ENCODE assay signal across 8 cellular contexts in the genomic region with DNA sequence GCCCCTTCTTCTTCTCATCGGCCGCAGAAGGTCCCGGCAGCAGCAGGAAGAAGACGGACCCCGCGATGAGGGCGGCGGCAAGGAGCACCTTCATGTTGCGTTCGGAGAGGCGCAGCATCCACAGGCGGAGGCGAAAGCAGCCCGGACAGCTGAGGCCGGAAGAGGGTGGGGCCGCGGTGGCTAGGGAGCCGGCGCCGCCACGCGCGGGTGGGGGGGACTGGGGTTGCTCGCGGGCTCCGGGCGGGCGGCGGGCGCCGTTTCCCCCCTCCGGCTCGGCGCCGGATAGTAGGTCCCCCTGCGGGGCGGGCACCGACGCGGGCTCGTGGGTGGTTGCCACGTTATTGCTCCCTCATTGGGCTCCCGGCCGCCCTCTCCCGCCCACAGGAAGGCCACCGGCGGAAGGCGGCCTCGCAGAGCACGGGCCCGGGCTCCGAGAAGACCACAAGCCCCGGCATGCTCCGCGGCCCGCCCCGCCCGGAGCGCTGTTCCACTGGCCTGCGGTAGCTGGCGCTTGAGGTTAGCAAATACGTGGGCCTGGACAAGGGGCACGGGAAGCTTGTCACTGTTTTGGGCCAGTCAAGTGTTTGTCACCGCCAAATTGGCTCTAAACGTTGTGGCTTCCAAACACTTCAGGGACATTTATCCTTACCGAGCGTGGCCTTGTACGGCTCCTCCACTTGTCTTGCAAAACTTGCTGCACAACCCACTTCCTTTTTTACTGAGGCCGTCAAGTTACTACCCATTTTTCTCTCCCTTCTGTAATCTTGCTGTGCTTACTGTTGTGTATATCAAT. TPM values are rescaled to one million over a fixed set of nuclear protein-coding genes. Genes with fewer than 3 reads are reported as not detected.
DNase-seq lines count a peak whose midpoint lies in the region; ATAC-seq and TF ChIP-seq lines count a peak whose summit lies in the region.

A gene (minus strand): TSS at position 154 of the 793 bp plus-strand sequence. CDS start 36 bp downstream, at position 118.

- H3K27ac ChIP-seq in SK-N-SH (ENCODE audit: low read depth in 2 of 2, low read length in 1 of 2) (peak within 1 kb of the TSS; percentile 79 to 83), osteoblast (ENCODE audit: low read depth, low read length) (peak within 1 kb of the TSS; percentile 86), thoracic aorta (peak within 1 kb of the TSS; percentile 88)

- H3K4me3 ChIP-seq in SK-N-SH (ENCODE audit: low read depth in 2 of 2, low read length in 1 of 2) (peak within 1 kb of the TSS; percentile 71 to 85), osteoblast (ENCODE audit: insufficient read depth, low read length) (peak within 1 kb of the TSS; percentile 94), thoracic aorta (peak within 1 kb of the TSS; percentile 94)

- TF ChIP-seq EP300 in SK-N-SH (IDR thresholded peaks at IDR 0.05; ENCODE audit: borderline replicate concordance in 1 of 2, low read depth in 1 of 2, low read length in 1 of 2): peak in 1 of 2 experiments; percentile 66; a peak in 1 of 4 replicates

- TF ChIP-seq CTCF in GM10266 (IDR thresholded peaks at IDR 0.05; ENCODE audit: control insufficient read depth, insufficient read depth, low read depth, missing control alignments) (peak; percentile 73), SK-N-SH (IDR thresholded peaks at IDR 0.05) (peak; percentile 54), osteoblast (IDR thresholded peaks at IDR 0.05; ENCODE audit: extremely low read depth, low read depth, low read length) (peak; percentile 35), thoracic aorta (IDR thresholded peaks at IDR 0.05) (peak; percentile 34)

- CTCF ChIA-PET in SK-N-SH (lab: Yijun Ruan, JAX): interaction anchor here (0.5 to 4.1 kb wide), 23 partner anchors 10 to 565 kb away, joined by 3 to 42 read pairs (median 4); a partner anchor contains a TSS

- H3K9me3 ChIP-seq in SK-N-SH (no peaks in the 10 kb centered on the region), osteoblast (ENCODE audit: low read depth, low read length) (no peaks in the 10 kb centered on the region), thoracic aorta (no peaks in the 10 kb centered on the region)

- H2AFZ ChIP-seq in SK-N-SH (ENCODE audit: low read depth): peak within 1 kb of the TSS; percentile 84
- H2AFZ ChIP-seq in osteoblast (ENCODE audit: low read length): peak within 1 kb of the TSS; percentile 92

- H4K20me1 ChIP-seq in SK-N-SH (ENCODE audit: insufficient read depth) (peaks cover 31% of the 10 kb centered on the region), osteoblast (ENCODE audit: insufficient read depth, low read length) (peaks cover 29% of the 10 kb centered on the region)

- POLR2A ChIA-PET in SK-N-SH (lab: Yijun Ruan, JAX): interaction anchor here (0.6 to 2.6 kb wide), 6 partner anchors 10 to 272 kb away, joined by 4 to 24 read pairs (median 8); a partner anchor contains a TSS

- H3K4me1 ChIP-seq in SK-N-SH (ENCODE audit: control insufficient read depth in 1 of 2, insufficient read depth in 2 of 2, low read depth in 1 of 2, low read length in 1 of 2) (peaks cover 23 to 25% of the 10 kb centered on the region in 2 experiments; a peak in 3 of 4 replicates), osteoblast (ENCODE audit: insufficient read depth, low read length) (peaks cover 42% of the 10 kb centered on the region), thoracic aorta (ENCODE audit: control insufficient read depth in 1 of 2, low read depth in 2 of 2) (peaks cover 20 to 36% of the 10 kb centered on the region in 2 donors)

- DNase-seq in GM10266 (ENCODE audit: extremely low spot score): peak; percentile 97
- peak; percentile 89 for DNase-seq in NCI-H1048 (lab: John Stamatoyannopoulos, UW)
- peak; percentile 98 for DNase-seq in SK-N-SH
- no peak for DNase-seq in glomerular endothelial cell (ENCODE audit: extremely low read depth, low read depth, low spot score)
- DNase-seq in osteoblast (ENCODE audit: insufficient read length, low spot score, missing footprints): peak; percentile 99
- DNase-seq in thoracic aorta (ENCODE audit: low spot score): peak; percentile 89

- H3K9me2 ChIP-seq in SK-N-SH: no peaks in the 10 kb centered on the region

- H3K9ac ChIP-seq in SK-N-SH: peak within 1 kb of the TSS; percentile 70

- ATAC-seq in HG02588 (IDR thresholded peaks at IDR 0.05; ENCODE audit: unreplicated experiment): peak; percentile 91
- ATAC-seq in thoracic aorta (ENCODE audit: insufficient number of reproducible peaks, low FRiP score, low read depth): peak; percentile 96

- peak; percentile 84 for TF ChIP-seq RAD21 in SK-N-SH (IDR thresholded peaks at IDR 0.05; ENCODE audit: low read length)

- H3K27me3 ChIP-seq in SK-N-SH (ENCODE audit: insufficient read depth): no peaks in the 10 kb centered on the region
- no peaks in the 10 kb centered on the region for H3K27me3 ChIP-seq in osteoblast (ENCODE audit: insufficient read depth, low read length)
- H3K27me3 ChIP-seq in thoracic aorta (replicated peaks; ENCODE audit: insufficient read depth): no peaks in the 10 kb centered on the region

- no peaks in the 10 kb centered on the region for H3K9me3 Mint-ChIP-seq in activated naive CD4-positive, alpha-beta T cell treated with anti-CD3 and anti-CD28 coated beads, Interleukin-2, amount 50 U/mL, for 24 hours

- H3K79me2 ChIP-seq in SK-N-SH (ENCODE audit: insufficient read depth) (peaks cover 34% of the 10 kb centered on the region), osteoblast (ENCODE audit: insufficient read depth, low read length) (peaks cover 37% of the 10 kb centered on the region)

- peaks cover 49% of the 10 kb centered on the region for H3K4me1 Mint-ChIP-seq in activated naive CD4-positive, alpha-beta T cell treated with anti-CD3 and anti-CD28 coated beads, Interleukin-2, amount 50 U/mL, for 24 hours

- H3K27ac Mint-ChIP-seq in activated naive CD4-positive, alpha-beta T cell treated with anti-CD3 and anti-CD28 coated beads, Interleukin-2, amount 50 U/mL, for 24 hours: peak within 1 kb of the TSS; percentile 93

- peak within 1 kb of the TSS; percentile 93 for H3K4me2 ChIP-seq in SK-N-SH
- peak within 1 kb of the TSS; percentile 100 for H3K4me2 ChIP-seq in osteoblast (ENCODE audit: insufficient read depth, low read length)

- H3K36me3 Mint-ChIP-seq in activated naive CD4-positive, alpha-beta T cell treated with anti-CD3 and anti-CD28 coated beads, Interleukin-2, amount 50 U/mL, for 24 hours: peaks cover 12% of the 10 kb centered on the region

- H3F3A ChIP-seq in SK-N-SH (replicated peaks; ENCODE audit: insufficient read depth): peaks cover 32% of the 10 kb centered on the region

- peak within 1 kb of the TSS; percentile 96 for H3K4me3 Mint-ChIP-seq in activated naive CD4-positive, alpha-beta T cell treated with anti-CD3 and anti-CD28 coated beads, Interleukin-2, amount 50 U/mL, for 24 hours

- WGBS in SK-N-SH (ENCODE audit: low lambda C conversion rate): 6% methylated on average over 26 of the region's 69 CpGs

- no peaks in the 10 kb centered on the region for H3K27me3 Mint-ChIP-seq in activated naive CD4-positive, alpha-beta T cell treated with anti-CD3 and anti-CD28 coated beads, Interleukin-2, amount 50 U/mL, for 24 hours

- peaks cover 22 to 37% of the 10 kb centered on the region in 2 experiments for H3K36me3 ChIP-seq in SK-N-SH (replicated peaks in 1 of 2; ENCODE audit: control insufficient read depth in 1 of 2, insufficient read depth in 2 of 2, low read length in 1 of 2)
- H3K36me3 ChIP-seq in osteoblast (ENCODE audit: insufficient read depth, low read length): peaks cover 34% of the 10 kb centered on the region
- H3K36me3 ChIP-seq in thoracic aorta: peaks cover 28% of the 10 kb centered on the region

TF ChIP-seq in SK-N-SH, 30 proteins besides CTCF, POLR2A, EP300 and RAD21 (continues in another document):
- no peak for TF ChIP-seq JUND (IDR thresholded peaks at IDR 0.05)
- TF ChIP-seq GABPA (IDR thresholded peaks at IDR 0.05; ENCODE audit: low read depth): peak; percentile 81
- TF ChIP-seq TEAD4 (IDR thresholded peaks at IDR 0.05; ENCODE audit: borderline replicate concordance, insufficient read depth): no peak
- TF ChIP-seq, protein P1, sequence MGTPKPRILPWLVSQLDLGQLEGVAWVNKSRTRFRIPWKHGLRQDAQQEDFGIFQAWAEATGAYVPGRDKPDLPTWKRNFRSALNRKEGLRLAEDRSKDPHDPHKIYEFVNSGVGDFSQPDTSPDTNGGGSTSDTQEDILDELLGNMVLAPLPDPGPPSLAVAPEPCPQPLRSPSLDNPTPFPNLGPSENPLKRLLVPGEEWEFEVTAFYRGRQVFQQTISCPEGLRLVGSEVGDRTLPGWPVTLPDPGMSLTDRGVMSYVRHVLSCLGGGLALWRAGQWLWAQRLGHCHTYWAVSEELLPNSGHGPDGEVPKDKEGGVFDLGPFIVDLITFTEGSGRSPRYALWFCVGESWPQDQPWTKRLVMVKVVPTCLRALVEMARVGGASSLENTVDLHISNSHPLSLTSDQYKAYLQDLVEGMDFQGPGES (IDR thresholded peaks at IDR 0.05; ENCODE audit: low read depth, low read length): peak; percentile 38; the same call in 1 of the 2 replicates
- TF ChIP-seq ELF1 (IDR thresholded peaks at IDR 0.05): peak; percentile 69
- TF ChIP-seq MEF2A (IDR thresholded peaks at IDR 0.05; ENCODE audit: borderline replicate concordance, low read depth): no peak
- TF ChIP-seq, protein P2, sequence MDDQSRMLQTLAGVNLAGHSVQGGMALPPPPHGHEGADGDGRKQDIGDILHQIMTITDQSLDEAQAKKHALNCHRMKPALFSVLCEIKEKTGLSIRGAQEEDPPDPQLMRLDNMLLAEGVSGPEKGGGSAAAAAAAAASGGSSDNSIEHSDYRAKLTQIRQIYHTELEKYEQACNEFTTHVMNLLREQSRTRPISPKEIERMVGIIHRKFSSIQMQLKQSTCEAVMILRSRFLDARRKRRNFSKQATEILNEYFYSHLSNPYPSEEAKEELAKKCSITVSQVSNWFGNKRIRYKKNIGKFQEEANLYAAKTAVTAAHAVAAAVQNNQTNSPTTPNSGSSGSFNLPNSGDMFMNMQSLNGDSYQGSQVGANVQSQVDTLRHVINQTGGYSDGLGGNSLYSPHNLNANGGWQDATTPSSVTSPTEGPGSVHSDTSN (IDR thresholded peaks at IDR 0.05): peak; percentile 38; the same call in 1 of the 2 replicates
- TF ChIP-seq POLR2AphosphoS5 (IDR thresholded peaks at IDR 0.05; ENCODE audit: low read depth, low read length): peak; percentile 97
- TF ChIP-seq, protein P3, sequence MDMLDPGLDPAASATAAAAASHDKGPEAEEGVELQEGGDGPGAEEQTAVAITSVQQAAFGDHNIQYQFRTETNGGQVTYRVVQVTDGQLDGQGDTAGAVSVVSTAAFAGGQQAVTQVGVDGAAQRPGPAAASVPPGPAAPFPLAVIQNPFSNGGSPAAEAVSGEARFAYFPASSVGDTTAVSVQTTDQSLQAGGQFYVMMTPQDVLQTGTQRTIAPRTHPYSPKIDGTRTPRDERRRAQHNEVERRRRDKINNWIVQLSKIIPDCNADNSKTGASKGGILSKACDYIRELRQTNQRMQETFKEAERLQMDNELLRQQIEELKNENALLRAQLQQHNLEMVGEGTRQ (IDR thresholded peaks at IDR 0.05; ENCODE audit: borderline replicate concordance, low read depth, low read length): no peak

RNA-seq across cellular contexts. Expression of the gene that starts here (rescaled TPM):
- polyA plus RNA-seq in SK-N-SH (2012; rRNA removed): 1,358 and 1,379 TPM in 2 replicates
- polyA plus RNA-seq in SK-N-SH (2012; cell fraction: cytosol; rRNA removed): 1,298 and 1,346 TPM in 2 replicates
- 434 and 570 TPM in 2 replicates for polyA plus RNA-seq in SK-N-SH (2012; cell fraction: nucleus; rRNA removed)
- total RNA-seq in glomerular endothelial cell (581 and 692 TPM in 2 replicates), osteoblast (954 and 1,032 TPM in 2 replicates), thoracic aorta (100 to 1,000 TPM; 288 to 331 TPM)
